ENCODE assay signal across 9 cellular contexts in the genomic region with DNA sequence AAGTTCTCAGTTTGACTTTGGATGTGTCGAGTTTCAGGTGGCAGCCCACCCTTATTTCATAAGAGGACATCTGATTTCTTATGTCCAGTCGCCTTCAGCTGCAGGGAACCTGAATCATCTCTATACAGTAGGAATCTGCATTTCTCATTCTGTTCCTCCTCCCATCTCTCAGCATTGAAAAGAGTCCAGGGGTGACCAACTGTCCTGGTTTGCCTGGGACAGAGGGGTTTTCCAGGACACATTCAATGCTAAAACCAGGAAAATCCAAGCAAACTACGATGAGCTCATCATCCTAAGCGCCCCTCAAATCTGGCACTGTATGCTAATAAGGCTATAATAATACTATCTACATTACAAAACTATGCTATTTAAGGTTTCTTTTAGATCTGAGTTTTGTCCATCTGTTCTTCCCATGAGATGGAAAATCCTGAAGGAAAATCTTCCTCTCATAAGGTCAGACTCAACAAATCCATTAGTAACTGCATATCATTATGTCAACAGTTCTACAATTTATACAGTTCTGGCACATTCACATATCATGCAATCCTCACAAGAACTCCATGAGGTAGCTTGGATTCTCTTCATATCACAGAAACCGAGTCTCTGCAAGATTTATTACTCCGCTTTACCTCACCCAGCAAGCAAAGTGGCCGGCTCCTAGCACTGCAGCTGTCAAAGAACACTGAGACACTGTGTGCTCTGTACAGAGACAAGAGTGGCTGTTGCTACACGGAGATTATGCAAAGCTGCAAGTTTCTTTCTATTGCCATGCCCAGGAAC. TPM values are rescaled to one million over a fixed set of nuclear protein-coding genes. Genes with fewer than 3 reads are reported as not detected.
DNase-seq lines count a peak whose midpoint lies in the region; ATAC-seq, FAIRE-seq and TF ChIP-seq lines count a peak whose summit lies in the region.
"Had no signal": no experiment of that assay in that cellular context is flagged by ENCODE, and none has a peak within 500 bp of the region (broad histone marks: within the 10 kb centered on the region; RNA-seq: fewer than 3 reads in every experiment).

No MANE protein-coding gene starts in this region.

- H4K20me1 ChIP-seq in BLaER1 treated with 17β-estradiol and CSF1 and Interleukin-3, amounts not matched to agents 10 nM and 100 nM = no peaks in the 10 kb centered on the region

- no peaks in the 10 kb centered on the region for H3K9me3 ChIP-seq in BLaER1 treated with 17β-estradiol and CSF1 and Interleukin-3, amounts not matched to agents 10 nM and 100 nM (replicated peaks in 1 of 11)
- no peaks in the 10 kb centered on the region for H3K9me3 ChIP-seq in naive thymus-derived CD4-positive, alpha-beta T cell (ENCODE audit: control insufficient read depth in 2 of 3, low read length in 3 of 3)

- H3K36me3 Mint-ChIP-seq in naive thymus-derived CD4-positive, alpha-beta T cell = no peaks in the 10 kb centered on the region

- H3K4me3 Mint-ChIP-seq in naive thymus-derived CD4-positive, alpha-beta T cell = peak overlapping the region in 4 of 10 donors; percentile 37 to 61 (median 56)

- no peaks in the 10 kb centered on the region for H3K9me3 Mint-ChIP-seq in naive thymus-derived CD4-positive, alpha-beta T cell

- no peak for TF ChIP-seq CTCF in GM10248 (IDR thresholded peaks at IDR 0.05; ENCODE audit: control extremely low read depth, extremely low read depth, low read depth, missing control alignments)

- DNase-seq in NCI-H2107 treated with DMSO at 0.1 percent for 48 hours (lab: John Stamatoyannopoulos, UW; ENCODE audit: unreplicated experiment) (peak; percentile 73), erythroblast (lab: John Stamatoyannopoulos, UW) (peak; percentile 21 to 22), urothelium cell line (ENCODE audit: low spot score) (no peak), NCI-H774 (lab: John Stamatoyannopoulos, UW) (no peak), GM10248 (ENCODE audit: extremely low spot score) (no peak)
- peak in 3 of 9 donors; percentile 18 to 26 (median 22) for DNase-seq in naive thymus-derived CD4-positive, alpha-beta T cell
- DNase-seq: stimulated activated CD4-positive, alpha-beta T cell treated with anti-CD3 and anti-CD28 coated beads, Interleukin-1b, Interleukin-23, amount 100 ng/mL, for 48 hours had no signal

- peaks cover 28 to 38% (median 33%) of the 10 kb centered on the region in 10 experiments for H3K4me1 ChIP-seq in BLaER1 treated with 17β-estradiol and CSF1 and Interleukin-3, amounts not matched to agents 10 nM and 100 nM
- peaks cover 18 to 23% of the 10 kb centered on the region in 2 donors for H3K4me1 ChIP-seq in naive thymus-derived CD4-positive, alpha-beta T cell (ENCODE audit: control insufficient read depth in 2 of 2, insufficient read depth in 2 of 2, low read length in 2 of 2)

- intact Hi-C loops in naive thymus-derived CD4-positive, alpha-beta T cell (cut with micrococcal nuclease) = loop anchor here (5.0 to 10.0 kb wide), 9 partner anchors 136 to 1589 kb away; a partner anchor contains a TSS

- CTCF ChIA-PET in naive thymus-derived CD4-positive, alpha-beta T cell (lab: Charles Lee) = interaction anchor here (0.8 to 4.0 kb wide), 5 partner anchors 11 to 316 kb away, joined by 3 to 14 read pairs (median 5); a partner anchor contains a TSS
- CTCF ChIA-PET in GM10248 (lab: Yijun Ruan, JAX) = interaction anchor here (5.9 kb wide), 1 partner anchor 19 kb away, joined by 40 read pairs; no protein-coding TSS in a partner anchor

- no peak for TF ChIP-seq POLR2A in erythroblast (IDR thresholded peaks at IDR 0.05; ENCODE audit: low read length)

- peak overlapping the region in 3 of 11 experiments; percentile 94 to 96 (median 94); a peak in 2 of 22 replicates for H3K9ac ChIP-seq in BLaER1 treated with 17β-estradiol and CSF1 and Interleukin-3, amounts not matched to agents 10 nM and 100 nM

- peaks cover 18 to 34% (median 22%) of the 10 kb centered on the region in 7 donors for H3K4me1 Mint-ChIP-seq in naive thymus-derived CD4-positive, alpha-beta T cell

- H3K27ac ChIP-seq in BLaER1 treated with 17β-estradiol and CSF1 and Interleukin-3, amounts not matched to agents 10 nM and 100 nM = 0 out of 22 replicates have a peak overlapping the region, but pooled peaks of 1 of the 11 experiments have one; percentile 100
- peak overlapping the region; percentile 99 for H3K27ac ChIP-seq in naive thymus-derived CD4-positive, alpha-beta T cell (ENCODE audit: low read depth, low read length)

- no peak for ATAC-seq in naive thymus-derived CD4-positive, alpha-beta T cell
- ATAC-seq in GM21381 (IDR thresholded peaks at IDR 0.05; ENCODE audit: unreplicated experiment) = no peak

- H3K36me3 ChIP-seq in BLaER1 treated with 17β-estradiol and CSF1 and Interleukin-3, amounts not matched to agents 10 nM and 100 nM = no peaks in the 10 kb centered on the region
- H3K36me3 ChIP-seq in naive thymus-derived CD4-positive, alpha-beta T cell (ENCODE audit: control insufficient read depth in 2 of 3, insufficient read depth in 3 of 3, low read length in 3 of 3) = peaks cover 0 to 5% (median 0%) of the 10 kb centered on the region in 3 experiments

- FAIRE-seq in urothelium cell line (lab: Jason Lieb, UNC) = no peak

- peaks cover 0 to 5% (median 0%) of the 10 kb centered on the region in 5 donors for H3K27me3 Mint-ChIP-seq in naive thymus-derived CD4-positive, alpha-beta T cell

- POLR2A ChIA-PET in naive thymus-derived CD4-positive, alpha-beta T cell (lab: Charles Lee) = interaction anchor here (1.9 to 10.9 kb wide), 8 partner anchors 8 to 377 kb away, joined by 6 to 470 read pairs (median 44); a partner anchor contains a TSS
- POLR2A ChIA-PET in GM10248 (lab: Yijun Ruan, JAX) = interaction anchor here (0.9 to 4.5 kb wide), 3 partner anchors 15 to 26 kb away, joined by 3 to 39 read pairs (median 3); a partner anchor contains a TSS

- peak overlapping the region; percentile 82 to 98 (median 91) for H3K4me2 ChIP-seq in BLaER1 treated with 17β-estradiol and CSF1 and Interleukin-3, amounts not matched to agents 10 nM and 100 nM

- no peaks in the 10 kb centered on the region for H3K27me3 ChIP-seq in BLaER1 treated with 17β-estradiol and CSF1 and Interleukin-3, amounts not matched to agents 10 nM and 100 nM
- no peaks in the 10 kb centered on the region for H3K27me3 ChIP-seq in naive thymus-derived CD4-positive, alpha-beta T cell (ENCODE audit: control insufficient read depth in 2 of 2, insufficient read depth in 2 of 2, low read length in 2 of 2)

- H3K27ac Mint-ChIP-seq in naive thymus-derived CD4-positive, alpha-beta T cell = peak overlapping the region in 1 of 9 donors; percentile 80

- H3K4me3 ChIP-seq in BLaER1 treated with 17β-estradiol and CSF1 and Interleukin-3, amounts not matched to agents 10 nM and 100 nM = no peak overlapping the region
- H3K4me3 ChIP-seq in naive thymus-derived CD4-positive, alpha-beta T cell (ENCODE audit: low read length) = no peak overlapping the region

RNA-seq across cellular contexts. Expression of a gene that starts 15.6 kb away (rescaled TPM):
- 100 to 1,000 TPM; 611 to 748 (median 634) TPM for total RNA-seq in naive thymus-derived CD4-positive, alpha-beta T cell
- polyA plus RNA-seq in naive thymus-derived CD4-positive, alpha-beta T cell = 1,000 to 10,000 TPM; 1,888 to 2,295 TPM

RNA-seq across cellular contexts. Expression of a gene that starts 49.5 kb away (rescaled TPM):
- total RNA-seq in naive thymus-derived CD4-positive, alpha-beta T cell = 10 to 100 TPM; 23.6 to 30.2 (median 28.7) TPM
- polyA plus RNA-seq in naive thymus-derived CD4-positive, alpha-beta T cell = 1 to 10 TPM; 8.4 to 8.5 TPM

Comparison
In these comparisons a context has a peak if more than half of its experiments do, and no peak if none do; other contexts are left out.
1. DNase-seq: peak in NCI-H2107 treated with DMSO at 0.1 percent for 48 hours (single experiment) and erythroblast (2 of 2); none in urothelium cell line (single experiment), NCI-H774 (single experiment) and GM10248 (single experiment).